Comparison of ENCODE assay signal across 9 cellular contexts in the genomic region with DNA sequence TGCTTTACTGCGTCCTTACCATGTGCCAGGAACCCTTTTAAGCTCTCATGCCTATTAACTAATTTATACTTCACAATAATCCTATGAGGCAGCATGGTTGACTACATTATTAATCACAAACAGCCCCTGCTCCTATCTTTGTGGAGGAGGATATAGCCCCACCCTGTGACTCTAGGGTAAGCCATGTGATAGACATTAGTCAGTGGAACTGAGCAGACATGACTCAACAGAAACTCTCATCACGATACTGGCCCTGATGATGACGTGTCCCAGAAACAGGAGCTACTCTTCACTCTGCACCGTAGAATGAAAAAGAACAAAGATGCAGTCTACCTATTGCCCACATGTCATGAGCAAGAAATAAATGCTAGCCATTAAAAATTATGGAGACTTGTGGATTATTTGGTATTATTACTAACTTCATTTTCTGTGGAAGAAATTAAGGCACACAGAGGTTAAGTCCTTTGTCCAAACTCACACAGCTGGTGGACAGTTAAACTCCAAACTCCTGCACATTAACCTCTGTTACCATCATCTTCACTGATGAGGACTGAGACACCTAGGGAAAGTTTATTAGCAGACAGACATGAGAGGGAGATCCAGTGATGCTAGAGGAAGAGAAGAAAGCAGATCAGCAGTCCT. TPM values are rescaled to one million over a fixed set of nuclear protein-coding genes. Genes with fewer than 3 reads are reported as not detected.
A peak's percentile ranks its signal among the peaks of the same experiment; 100 is the strongest.
DNase-seq lines count a peak whose midpoint lies in the region; ATAC-seq and TF ChIP-seq lines count a peak whose summit lies in the region.
"Had no signal": no experiment of that assay in that cellular context is flagged by ENCODE, and none has a peak within 500 bp of the region (broad histone marks: within the 10 kb centered on the region; RNA-seq: fewer than 3 reads in every experiment).

No MANE protein-coding gene starts in this region.

- in situ Hi-C loops in transverse colon (cut with MboI; ENCODE audit: low pct_ligation_motif_present in 1 of 4, low pct_unique_long_range_greater_than_20kb in 1 of 4, low sequenced_read_pairs in 3 of 4) = no loop called here

- DNase-seq in stimulated activated CD4-positive, alpha-beta T cell treated with anti-CD3 and anti-CD28 coated beads, Interleukin-1b, Interleukin-23, amount 100 ng/mL, for 48 hours = peak; percentile 46
- DNase-seq in stimulated activated CD4-positive, alpha-beta T cell treated with anti-CD3 and anti-CD28 coated beads, Interleukin-4, amount 100 ng/mL, for 4 hours = no peak
- DNase-seq in SJSA1 (ENCODE audit: low read depth in 1 of 2, low spot score in 2 of 2) (peak; percentile 31 to 51), fibroblast of villous mesenchyme (ENCODE audit: low read depth) (peak; percentile 87), vagina (ENCODE audit: extremely low spot score in 2 of 2) (no peak), transverse colon (no peak)
- DNase-seq: uterus had no signal

- H3K27me3 ChIP-seq in SJSA1 (replicated peaks) = no peaks in the 10 kb centered on the region
- H3K27me3 ChIP-seq in vagina = no peaks in the 10 kb centered on the region
- no peaks in the 10 kb centered on the region for H3K27me3 ChIP-seq in transverse colon
- H3K27me3 ChIP-seq: uterus had no signal

- TF ChIP-seq CTCF in fibroblast of villous mesenchyme (IDR thresholded peaks at IDR 0.05; ENCODE audit: insufficient read depth, low read depth, low read length) (no peak), vagina (IDR thresholded peaks at IDR 0.05) (no peak), transverse colon (IDR thresholded peaks at IDR 0.05) (no peak)

- H3K27ac ChIP-seq in SJSA1 = peak overlapping the region; percentile 30
- H3K27ac ChIP-seq in vagina = peak overlapping the region; percentile 37
- no peak overlapping the region for H3K27ac ChIP-seq in transverse colon
- H3K27ac ChIP-seq: uterus had no signal

- H3K4me1 ChIP-seq in SJSA1 (replicated peaks) (peaks cover 9% of the 10 kb centered on the region), vagina (peaks cover 6% of the 10 kb centered on the region), transverse colon (no peaks in the 10 kb centered on the region)
- H3K4me1 ChIP-seq: uterus had no signal

- H3K36me3 ChIP-seq in SJSA1 (no peaks in the 10 kb centered on the region), vagina (no peaks in the 10 kb centered on the region), transverse colon (no peaks in the 10 kb centered on the region)
- H3K36me3 ChIP-seq: uterus had no signal

- ATAC-seq in HG02938 (IDR thresholded peaks at IDR 0.05; ENCODE audit: unreplicated experiment) (no peak), GM18909 (IDR thresholded peaks at IDR 0.05; ENCODE audit: poor library complexity, unreplicated experiment) (no peak)

- H3K4me3 ChIP-seq in SJSA1 = no peak overlapping the region
- no peak overlapping the region for H3K4me3 ChIP-seq in fibroblast of villous mesenchyme (ENCODE audit: low read depth, low read length)
- H3K4me3 ChIP-seq in vagina = no peak overlapping the region
- no peak overlapping the region for H3K4me3 ChIP-seq in transverse colon
- H3K4me3 ChIP-seq: uterus had no signal

- WGBS in transverse colon (ENCODE audit: low coverage in 1 of 2), 2 donors = 64 to 86% methylated on average over 1 to 4 of the region's 4 CpGs

- H3K9me3 ChIP-seq in SJSA1 (replicated peaks) (no peaks in the 10 kb centered on the region), vagina (no peaks in the 10 kb centered on the region), transverse colon (no peaks in the 10 kb centered on the region)
- H3K9me3 ChIP-seq: uterus had no signal

- no peak for TF ChIP-seq POLR2A in vagina (IDR thresholded peaks at IDR 0.05)
- no peak for TF ChIP-seq POLR2A in transverse colon (IDR thresholded peaks at IDR 0.05)

- intact Hi-C loops in vagina (cut with DNase I) (no loop called here), transverse colon (cut with DNase I; ENCODE audit: low total_unique reads) (no loop called here)

- no peak for TF ChIP-seq EP300 in transverse colon (IDR thresholded peaks at IDR 0.05; ENCODE audit: low read depth)

RNA-seq across cellular contexts. Expression of gene CFAP20DC, which starts 51.2 kb away (rescaled TPM):
- total RNA-seq in SJSA1 (2014; rRNA removed; shearing (Covaris generic)) = 4.8 and 6.1 TPM in 2 replicates
- total RNA-seq in fibroblast of villous mesenchyme = 1.3 and 1.7 TPM in 2 replicates
- 5.4 TPM for total RNA-seq in vagina
- total RNA-seq in transverse colon = under 1 TPM in 2 of 4 donors, not detected in 2; 0.20 to 0.82 TPM

Comparison
In these comparisons a context has a peak if more than half of its experiments do, and no peak if none do; other contexts are left out.
1. DNase-seq: peak in stimulated activated CD4-positive, alpha-beta T cell treated with anti-CD3 and anti-CD28 coated beads, Interleukin-1b, Interleukin-23, amount 100 ng/mL, for 48 hours (single experiment), SJSA1 (2 of 2) and fibroblast of villous mesenchyme (single experiment); none in stimulated activated CD4-positive, alpha-beta T cell treated with anti-CD3 and anti-CD28 coated beads, Interleukin-4, amount 100 ng/mL, for 4 hours (0 of 2), vagina (0 of 2) and transverse colon (single experiment).
2. H3K27ac ChIP-seq: peak in SJSA1 (single experiment) and vagina (single experiment); none in transverse colon (0 of 4).